In the genomic region with DNA sequence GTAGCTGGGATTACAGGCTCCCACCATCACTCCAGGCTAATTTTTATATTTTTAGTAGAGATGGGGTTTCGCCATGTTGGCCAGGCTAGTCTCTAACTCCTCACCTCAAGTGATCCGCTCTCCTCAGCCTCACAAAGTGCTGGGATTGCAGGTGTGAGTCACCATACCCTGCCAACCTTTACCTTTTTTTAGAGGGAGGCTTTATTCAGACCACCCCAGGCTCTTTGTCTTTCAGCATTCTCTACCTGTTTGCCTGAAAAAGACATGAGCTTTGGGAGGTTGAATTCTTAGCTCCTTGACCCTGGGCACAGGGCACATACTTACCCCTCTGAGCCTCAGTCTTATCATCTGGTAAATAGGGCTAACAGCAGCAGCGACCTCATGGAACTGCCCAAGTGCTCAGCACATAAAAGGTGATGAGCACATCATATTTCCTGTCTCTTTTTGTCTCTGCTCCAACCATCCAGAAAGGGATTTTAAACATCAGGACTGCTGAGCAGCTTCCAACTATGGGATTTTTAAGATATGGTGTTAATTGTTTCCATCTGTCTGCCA, we compare ENCODE assay signal across 19 cellular contexts. TPM values are rescaled to one million over a fixed set of nuclear protein-coding genes. Genes with fewer than 3 reads are reported as not detected.
DNase-seq lines count a peak whose midpoint lies in the region; ATAC-seq, FAIRE-seq and TF ChIP-seq lines count a peak whose summit lies in the region.
"Had no signal": no experiment of that assay in that cellular context is flagged by ENCODE, and none has a peak within 500 bp of the region (broad histone marks: within the 10 kb centered on the region; RNA-seq: fewer than 3 reads in every experiment).

No MANE protein-coding gene starts in this region.

- H3K36me3 ChIP-seq in right atrium auricular region (no peaks in the 10 kb centered on the region), H1 (ENCODE audit: control insufficient read depth in 2 of 4, insufficient read depth in 4 of 4, low read length in 3 of 4) (no peaks in the 10 kb centered on the region)
- no peaks in the 10 kb centered on the region for H3K36me3 ChIP-seq in naive thymus-derived CD4-positive, alpha-beta T cell (ENCODE audit: control insufficient read depth in 2 of 3, insufficient read depth in 3 of 3, low read length in 3 of 3)

- no peak overlapping the region for H4K5ac ChIP-seq in H1 (ENCODE audit: insufficient read length, low read depth, low read length)

- H3K14ac ChIP-seq in H1 (ENCODE audit: insufficient read length), result no peak overlapping the region

- H3K4me2 ChIP-seq in H1 (ENCODE audit: insufficient read depth in 1 of 2, low read depth in 2 of 2, low read length in 2 of 2), result no peak overlapping the region

- H3K9me3 Mint-ChIP-seq in naive thymus-derived CD4-positive, alpha-beta T cell, result peaks cover 0 to 10% (median 2%) of the 10 kb centered on the region in 11 donors

- H3K27me3 ChIP-seq in right atrium auricular region (no peaks in the 10 kb centered on the region), H1 (replicated peaks in 1 of 4; ENCODE audit: control insufficient read depth in 3 of 4, extremely low read depth in 1 of 4, insufficient read depth in 3 of 4, low read length in 3 of 4) (no peaks in the 10 kb centered on the region; a peak in 1 of 7 replicates)
- H3K27me3 ChIP-seq in naive thymus-derived CD4-positive, alpha-beta T cell (ENCODE audit: control insufficient read depth in 2 of 2, insufficient read depth in 2 of 2, low read length in 2 of 2), result no peaks in the 10 kb centered on the region

- H3K23ac ChIP-seq in H1 (ENCODE audit: insufficient read length), result no peak overlapping the region

- H2AFZ ChIP-seq in H1 (ENCODE audit: low read length), result no peak overlapping the region

- H3K9ac ChIP-seq in H1 (replicated peaks in 1 of 4; ENCODE audit: extremely low read depth in 1 of 4, low read depth in 3 of 4, low read length in 3 of 4), result no peak overlapping the region

- H4K91ac ChIP-seq in H1 (replicated peaks; ENCODE audit: insufficient read length, low read length), result no peak overlapping the region

- no peak for TF ChIP-seq EP300 in H1 (IDR thresholded peaks at IDR 0.05; ENCODE audit: borderline replicate concordance in 1 of 2, low read depth in 2 of 2, low read length in 2 of 2)

- H3K56ac ChIP-seq in H1 (replicated peaks; ENCODE audit: insufficient read length, low read depth, low read length), result no peak overlapping the region

- POLR2A ChIA-PET in H1 (lab: Charles Lee; ENCODE audit: partially characterized antibody), result no interaction called here
- POLR2A ChIA-PET in naive thymus-derived CD4-positive, alpha-beta T cell (lab: Charles Lee), result no interaction called here

- no peak overlapping the region for H3K27ac Mint-ChIP-seq in naive thymus-derived CD4-positive, alpha-beta T cell
- H3K27ac Mint-ChIP-seq: CD14-positive monocyte; CD8-positive, alpha-beta memory T cell had no signal

- H3K4me1 ChIP-seq in right atrium auricular region (peaks cover 0 to 2% of the 10 kb centered on the region in 2 donors), H1 (replicated peaks in 1 of 4; ENCODE audit: control insufficient read depth in 3 of 4, insufficient read depth in 4 of 4, low read length in 3 of 4) (peaks cover 0 to 3% (median 0%) of the 10 kb centered on the region in 4 experiments; a peak in 2 of 7 replicates)
- no peaks in the 10 kb centered on the region for H3K4me1 ChIP-seq in naive thymus-derived CD4-positive, alpha-beta T cell (ENCODE audit: control insufficient read depth in 2 of 2, insufficient read depth in 2 of 2, low read length in 2 of 2)
- H3K4me1 ChIP-seq: Caco-2 had no signal

- no peak overlapping the region for H2BK15ac ChIP-seq in H1 (ENCODE audit: low read length)

- CTCF ChIA-PET in H1 (lab: Charles Lee; ENCODE audit: partially characterized antibody), result interaction anchor here (1.7 to 1.9 kb wide), 2 partner anchors 18 to 43 kb away, joined by 4 to 6 read pairs; no protein-coding TSS in a partner anchor
- CTCF ChIA-PET in naive thymus-derived CD4-positive, alpha-beta T cell (lab: Charles Lee), result no interaction called here

- H3K27ac ChIP-seq in right atrium auricular region (peak overlapping the region; percentile 17 to 64), H1 (ENCODE audit: low read depth, low read length) (no peak overlapping the region)
- no peak overlapping the region for H3K27ac ChIP-seq in naive thymus-derived CD4-positive, alpha-beta T cell (ENCODE audit: low read depth, low read length)

- H3K79me1 ChIP-seq in H1 (ENCODE audit: low read depth, low read length), result no peaks in the 10 kb centered on the region

- H4K20me1 ChIP-seq in H1 (replicated peaks in 1 of 2; ENCODE audit: control insufficient read depth in 1 of 2, insufficient read depth in 2 of 2, low read length in 2 of 2), result no peaks in the 10 kb centered on the region

- no peaks in the 10 kb centered on the region for H3K4me1 Mint-ChIP-seq in naive thymus-derived CD4-positive, alpha-beta T cell
- H3K4me1 Mint-ChIP-seq: CD14-positive monocyte; CD8-positive, alpha-beta memory T cell had no signal

- H3K4me3 ChIP-seq in right atrium auricular region, result no peak overlapping the region
- no peak overlapping the region for H3K4me3 ChIP-seq in H1 (ENCODE audit: extremely low read depth in 1 of 4, insufficient read depth in 2 of 4, low read depth in 3 of 4, low read length in 4 of 4)
- no peak overlapping the region for H3K4me3 ChIP-seq in naive thymus-derived CD4-positive, alpha-beta T cell (ENCODE audit: low read length)

- H3K36me3 Mint-ChIP-seq in naive thymus-derived CD4-positive, alpha-beta T cell, result peaks cover 0 to 3% (median 0%) of the 10 kb centered on the region in 5 donors
- H3K36me3 Mint-ChIP-seq: CD14-positive monocyte; CD8-positive, alpha-beta memory T cell had no signal

- no peaks in the 10 kb centered on the region for H3K23me2 ChIP-seq in H1 (ENCODE audit: low read depth, low read length)

- TF ChIP-seq CTCF in right atrium auricular region (IDR thresholded peaks at IDR 0.05) (no peak), H1 (IDR thresholded peaks at IDR 0.05; ENCODE audit: control extremely low read depth in 1 of 3, insufficient read depth in 1 of 3, low read depth in 1 of 3, low read length in 3 of 3) (no peak), GM10266 (IDR thresholded peaks at IDR 0.05; ENCODE audit: control insufficient read depth, insufficient read depth, low read depth, missing control alignments) (no peak)

- no peak for FAIRE-seq in H1 (lab: Jason Lieb, UNC)
- FAIRE-seq: A204.1, GM12891, GM19239, H54 had no signal

- no peak for DNase-seq in right atrium auricular region (ENCODE audit: low spot score)
- DNase-seq in Right ventricle myocardium superior, result no peak
- DNase-seq in GM04504 (ENCODE audit: low read depth), result peak; percentile 18
- DNase-seq in H1 (ENCODE audit: low read depth in 1 of 2, low spot score in 2 of 2), result peak in 1 of 2 experiments; percentile 29
- DNase-seq in naive thymus-derived CD4-positive, alpha-beta T cell, result no peak
- DNase-seq in GM10266 (ENCODE audit: extremely low spot score), result no peak
- DNase-seq: Caco-2; CD8-positive, alpha-beta memory T cell; DND-41; GF-D8; KBM-7 had no signal

- no peak overlapping the region for H4K8ac ChIP-seq in H1 (ENCODE audit: extremely low read depth, insufficient read depth, low read length)

- H2BK120ac ChIP-seq in H1 (replicated peaks; ENCODE audit: low read depth, low read length), result no peak overlapping the region

- H3K9me3 ChIP-seq in right atrium auricular region (no peaks in the 10 kb centered on the region), H1 (ENCODE audit: insufficient read depth in 2 of 2, low read depth in 1 of 2, low read length in 1 of 2) (no peaks in the 10 kb centered on the region)
- no peaks in the 10 kb centered on the region for H3K9me3 ChIP-seq in naive thymus-derived CD4-positive, alpha-beta T cell (ENCODE audit: control insufficient read depth in 2 of 3, low read length in 3 of 3)
- H3K9me3 ChIP-seq: Caco-2 had no signal

- intact Hi-C loops in Right ventricle myocardium superior (cut with DNase I), result no loop called here
- intact Hi-C loops in naive thymus-derived CD4-positive, alpha-beta T cell (cut with micrococcal nuclease), result no loop called here

- H3K27me3 Mint-ChIP-seq in naive thymus-derived CD4-positive, alpha-beta T cell, result peaks cover 0 to 22% (median 17%) of the 10 kb centered on the region in 5 donors

- no peak overlapping the region for H2AK5ac ChIP-seq in H1 (ENCODE audit: low read depth, low read length)

- TF ChIP-seq RAD21 in H1 (IDR thresholded peaks at IDR 0.05 in 1 of 2, conservative IDR thresholded peaks at IDR 0.05 in 1 of 2; ENCODE audit: low read depth in 2 of 2, low read length in 2 of 2), result no peak

- no peak overlapping the region for H2BK12ac ChIP-seq in H1 (ENCODE audit: low read depth, low read length)

- 85% methylated on average over 3 of the region's 3 CpGs; no CpG with 5 or more reads in 1 of the 2 experiments for WGBS in H1 (ENCODE audit: extremely low coverage in 1 of 2, insufficient coverage in 1 of 2, insufficient read length in 1 of 2, insufficient replicate concordance in 2 of 2, low coverage in 1 of 2, low lambda C conversion rate in 2 of 2, missing lambda C conversion rate in 1 of 2), 2 experiments

- no peaks in the 10 kb centered on the region for H3K79me2 ChIP-seq in H1 (ENCODE audit: control insufficient read depth in 1 of 2, insufficient read depth in 2 of 2, low read length in 2 of 2)

- H3K18ac ChIP-seq in H1 (ENCODE audit: extremely low read depth, low read length), result no peak overlapping the region

- no peak overlapping the region for H3K4ac ChIP-seq in H1 (replicated peaks; ENCODE audit: insufficient read length, low read depth, low read length)

- ATAC-seq in Right ventricle myocardium superior (ENCODE audit: poor library complexity), result no peak
- ATAC-seq in HG03196 (IDR thresholded peaks at IDR 0.05; ENCODE audit: unreplicated experiment), result no peak
- no peak for ATAC-seq in naive thymus-derived CD4-positive, alpha-beta T cell
- ATAC-seq: HCT116 had no signal

- H2BK5ac ChIP-seq in H1 (ENCODE audit: low read depth, low read length), result no peak overlapping the region

- TF ChIP-seq POLR2A in H1 (IDR thresholded peaks at IDR 0.05; ENCODE audit: control extremely low read depth in 1 of 2, low read depth in 2 of 2, low read length in 2 of 2), result no peak

- no peak overlapping the region for H3K4me3 Mint-ChIP-seq in naive thymus-derived CD4-positive, alpha-beta T cell
- H3K4me3 Mint-ChIP-seq: CD14-positive monocyte; CD8-positive, alpha-beta memory T cell had no signal

- no peak overlapping the region for H2BK20ac ChIP-seq in H1 (ENCODE audit: low read length)

RNA-seq across cellular contexts. Expression of a gene that starts 17.0 kb away (rescaled TPM):
- total RNA-seq in right atrium auricular region, result 1 to 10 TPM; 1.2 to 7.5 TPM
- 0.11 TPM for total RNA-seq in Right ventricle myocardium superior
- 0.07 and 0.10 TPM in 2 replicates for total RNA-seq in H1 (2021; fragmentation: NEBNext Ultra II Directional; extraction: Animal tissue kit (Norgen Biotek cat#: 25700))
- polyA plus RNA-seq in H1 (2011; rRNA removed), result 0.20 and 0.47 TPM in 2 replicates
- 0.26 TPM for polyA plus RNA-seq in H1 (2011; cell fraction: cytosol; rRNA removed)
- 1.1 TPM for polyA plus RNA-seq in H1 (2011; cell fraction: nucleus; rRNA removed)
- 0.13 to 0.32 TPM (median 0.25 TPM) in 4 replicates for polyA plus RNA-seq in H1 (2012, experiment 1 of 2)
- not detected for polyA plus RNA-seq in H1 (2012, experiment 2 of 2)
- 0.06 TPM for polyA plus RNA-seq in H1 (2013, experiment 1 of 2)
- 0.06 TPM for polyA plus RNA-seq in H1 (2013, experiment 2 of 2)
- polyA minus RNA-seq in H1 (2011; rRNA and poly(A)+ RNA removed), result 2.2 and 2.8 TPM in 2 replicates
- polyA minus RNA-seq in H1 (2011; cell fraction: cytosol; rRNA and poly(A)+ RNA removed), result 0.81 TPM
- polyA minus RNA-seq in H1 (2011; cell fraction: nucleus; rRNA and poly(A)+ RNA removed), result 6.4 TPM
- total RNA-seq in naive thymus-derived CD4-positive, alpha-beta T cell, result under 1 TPM in 1 of 5 experiments, not detected in 4; 0.24 TPM
- not detected for polyA plus RNA-seq in naive thymus-derived CD4-positive, alpha-beta T cell
- total RNA-seq: Caco-2; CD8-positive, alpha-beta memory T cell had no signal
- polyA plus RNA-seq: BJ; CD14-positive monocyte; CD8-positive, alpha-beta memory T cell had no signal

RNA-seq across cellular contexts. Expression of a gene that starts 49.0 kb away (rescaled TPM):
- total RNA-seq in right atrium auricular region, result 10 to 100 TPM; 22.3 to 26.5 TPM
- 30.6 TPM for total RNA-seq in Right ventricle myocardium superior
- 70.7 and 71.3 TPM in 2 replicates for total RNA-seq in H1 (2021; fragmentation: NEBNext Ultra II Directional; extraction: Animal tissue kit (Norgen Biotek cat#: 25700))
- 18.2 and 23.3 TPM in 2 replicates for polyA plus RNA-seq in H1 (2011; rRNA removed)
- polyA plus RNA-seq in H1 (2011; cell fraction: cytosol; rRNA removed), result 37.2 TPM
- polyA plus RNA-seq in H1 (2011; cell fraction: nucleus; rRNA removed), result 18.9 TPM
- 28.3 to 57.0 TPM (median 38.8 TPM) in 4 replicates for polyA plus RNA-seq in H1 (2012, experiment 1 of 2)
- 9.5 TPM for polyA plus RNA-seq in H1 (2012, experiment 2 of 2)
- 32.7 TPM for polyA plus RNA-seq in H1 (2013, experiment 1 of 2)
- 32.6 TPM for polyA plus RNA-seq in H1 (2013, experiment 2 of 2)
- 34.0 and 85.2 TPM in 2 replicates for polyA minus RNA-seq in H1 (2011; rRNA and poly(A)+ RNA removed)
- 27.7 TPM for polyA minus RNA-seq in H1 (2011; cell fraction: cytosol; rRNA and poly(A)+ RNA removed)
- 58.3 TPM for polyA minus RNA-seq in H1 (2011; cell fraction: nucleus; rRNA and poly(A)+ RNA removed)
- 10 to 100 TPM; 33.6 to 63.9 (median 45.2) TPM for total RNA-seq in naive thymus-derived CD4-positive, alpha-beta T cell
- 10 to 100 TPM; 22.2 to 25.8 TPM for polyA plus RNA-seq in naive thymus-derived CD4-positive, alpha-beta T cell

Comparison
In these comparisons a context has a peak if more than half of its experiments do, and no peak if none do; other contexts are left out.
1. H3K27ac ChIP-seq: peak in right atrium auricular region (2 of 2); none in H1 (single experiment) and naive thymus-derived CD4-positive, alpha-beta T cell (single experiment).